29 cellular contexts compared by ENCODE assay signal in the genomic region with DNA sequence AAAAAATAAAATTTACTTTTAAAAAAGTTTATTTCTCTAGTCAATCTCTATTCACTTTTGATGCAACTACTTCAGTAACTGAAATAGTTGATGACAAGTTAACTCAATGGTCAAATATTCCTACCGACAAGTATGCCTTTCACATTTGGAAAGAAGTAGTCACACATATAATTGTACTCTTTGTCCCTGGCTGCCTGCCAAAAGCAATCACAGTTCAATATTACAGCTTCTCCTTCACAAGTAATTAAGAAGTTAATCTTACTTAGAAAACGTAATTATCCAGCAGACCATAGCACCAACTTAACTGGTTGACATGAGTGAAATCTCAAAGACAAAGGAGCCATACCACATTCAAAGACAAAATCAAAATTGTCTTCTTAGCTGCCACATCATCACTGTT.
"Had no signal": no experiment of that assay in that cellular context is flagged by ENCODE, and none has a peak within 500 bp of the region (broad histone marks: within the 10 kb centered on the region; RNA-seq: fewer than 3 reads in every experiment).

No MANE protein-coding gene starts in this region.

- H3K36me3 ChIP-seq: ascending aorta, cardiac muscle cell, SJCRH30, WERI-Rb-1 had no signal

- H3K9me3 Mint-ChIP-seq: activated CD4-positive, alpha-beta memory T cell treated with anti-CD3 and anti-CD28 coated beads, Interleukin-2, amount 10 ng/mL, durations not matched to agents 7 days and 5 days; activated naive CD4-positive, alpha-beta T cell treated with anti-CD3 and anti-CD28 coated beads, Interleukin-2, amount 50 U/mL, for 24 hours; activated naive CD8-positive, alpha-beta T cell treated with anti-CD3 and anti-CD28 coated beads, Interleukin-2, amount 10 ng/mL, durations not matched to agents 7 days and 5 days; central memory CD8-positive, alpha-beta T cell had no signal

- ATAC-seq: activated CD8-positive, alpha-beta memory T cell treated with anti-CD3 and anti-CD28 coated beads, Interleukin-2, amount 10 ng/mL, durations not matched to agents 7 days and 5 days; Panc1 had no signal

- H3K4me3 Mint-ChIP-seq: activated CD4-positive, alpha-beta memory T cell treated with anti-CD3 and anti-CD28 coated beads, Interleukin-2, amount 10 ng/mL, durations not matched to agents 7 days and 5 days; activated CD8-positive, alpha-beta memory T cell treated with anti-CD3 and anti-CD28 coated beads, Interleukin-2, amount 10 ng/mL, durations not matched to agents 7 days and 5 days; activated naive CD4-positive, alpha-beta T cell treated with anti-CD3 and anti-CD28 coated beads, Interleukin-2, amount 50 U/mL, for 24 hours; activated naive CD8-positive, alpha-beta T cell treated with anti-CD3 and anti-CD28 coated beads, Interleukin-2, amount 10 ng/mL, durations not matched to agents 7 days and 5 days; central memory CD8-positive, alpha-beta T cell had no signal

- DNase-seq: activated CD4-positive, alpha-beta memory T cell treated with anti-CD3 and anti-CD28 coated beads, Interleukin-2, amount 10 ng/mL, durations not matched to agents 7 days and 5 days; activated CD4-positive, alpha-beta T cell treated with anti-CD3 and anti-CD28 coated beads for 1 hour; activated CD4-positive, alpha-beta T cell treated with anti-CD3 and anti-CD28 coated beads for 48 hours; activated CD4-positive, CD25-positive, alpha-beta regulatory T cell; activated CD8-positive, alpha-beta memory T cell treated with anti-CD3 and anti-CD28 coated beads for 24 hours; activated CD8-positive, alpha-beta memory T cell treated with anti-CD3 and anti-CD28 coated beads, Interleukin-2, amount 10 ng/mL, durations not matched to agents 7 days and 5 days; activated CD8-positive, alpha-beta memory T cell treated with anti-CD3 and anti-CD28 coated beads, Interleukin-2, amount 50 U/mL, for 48 hours; activated effector memory CD4-positive, alpha-beta T cell treated with Interleukin-2 at 50 U/mL for 16 hours; activated naive CD4-positive, alpha-beta T cell; activated naive CD8-positive, alpha-beta T cell treated with anti-CD3 and anti-CD28 coated beads, Interleukin-2, amount 10 ng/mL, durations not matched to agents 7 days and 5 days; activated T-cell treated with anti-CD3 and anti-CD28 coated beads, Interleukin-2, amount 50 U/mL, for 48 hours; amygdala; NCI-H1436 treated with DMSO at 0.1 percent for 48 hours; NCI-H1694 treated with DMSO at 0.1 percent for 48 hours; NCI-H2029; NCI-H2171 treated with DMSO at 0.1 percent for 48 hours; NCI-H2227 treated with DMSO at 0.1 percent for 48 hours; NCI-H446 treated with DMSO at 0.1 percent for 48 hours; NCI-H524; SHP77; SJCRH30; T1000; WERI-Rb-1 had no signal

- H3K27me3 Mint-ChIP-seq: activated CD4-positive, alpha-beta memory T cell treated with anti-CD3 and anti-CD28 coated beads, Interleukin-2, amount 10 ng/mL, durations not matched to agents 7 days and 5 days; activated naive CD4-positive, alpha-beta T cell treated with anti-CD3 and anti-CD28 coated beads, Interleukin-2, amount 50 U/mL, for 24 hours; central memory CD8-positive, alpha-beta T cell had no signal

- H3K27ac Mint-ChIP-seq: activated CD4-positive, alpha-beta memory T cell treated with anti-CD3 and anti-CD28 coated beads, Interleukin-2, amount 10 ng/mL, durations not matched to agents 7 days and 5 days; activated CD8-positive, alpha-beta memory T cell treated with anti-CD3 and anti-CD28 coated beads, Interleukin-2, amount 10 ng/mL, durations not matched to agents 7 days and 5 days; activated naive CD4-positive, alpha-beta T cell treated with anti-CD3 and anti-CD28 coated beads, Interleukin-2, amount 50 U/mL, for 24 hours; activated naive CD8-positive, alpha-beta T cell treated with anti-CD3 and anti-CD28 coated beads, Interleukin-2, amount 10 ng/mL, durations not matched to agents 7 days and 5 days had no signal

- H3K36me3 Mint-ChIP-seq: activated CD8-positive, alpha-beta memory T cell treated with anti-CD3 and anti-CD28 coated beads, Interleukin-2, amount 10 ng/mL, durations not matched to agents 7 days and 5 days; activated naive CD4-positive, alpha-beta T cell treated with anti-CD3 and anti-CD28 coated beads, Interleukin-2, amount 50 U/mL, for 24 hours; activated naive CD8-positive, alpha-beta T cell treated with anti-CD3 and anti-CD28 coated beads, Interleukin-2, amount 10 ng/mL, durations not matched to agents 7 days and 5 days had no signal

- H3K4me3 ChIP-seq: ascending aorta, cardiac muscle cell, SJCRH30, SK-N-MC had no signal

- H3K9me3 ChIP-seq: ascending aorta, SJCRH30 had no signal

- H3K4me1 ChIP-seq: ascending aorta, SJCRH30 had no signal

- H3K4me1 Mint-ChIP-seq: activated CD4-positive, alpha-beta memory T cell treated with anti-CD3 and anti-CD28 coated beads, Interleukin-2, amount 10 ng/mL, durations not matched to agents 7 days and 5 days; activated CD8-positive, alpha-beta memory T cell treated with anti-CD3 and anti-CD28 coated beads, Interleukin-2, amount 10 ng/mL, durations not matched to agents 7 days and 5 days; activated naive CD4-positive, alpha-beta T cell treated with anti-CD3 and anti-CD28 coated beads, Interleukin-2, amount 50 U/mL, for 24 hours; activated naive CD8-positive, alpha-beta T cell treated with anti-CD3 and anti-CD28 coated beads, Interleukin-2, amount 10 ng/mL, durations not matched to agents 7 days and 5 days; central memory CD8-positive, alpha-beta T cell had no signal
